26 cellular contexts compared by ENCODE assay signal in genomic region chr3:137948400-137949072, GRCh38.
"Had no signal": no experiment of that assay in that cellular context is flagged by ENCODE, and none has a peak within 500 bp of the region (broad histone marks: within the 10 kb centered on the region; RNA-seq: fewer than 3 reads in every experiment).

No MANE protein-coding gene starts in this region.

- H3K27ac ChIP-seq: ascending aorta, body of pancreas, Peyer's patch, SJSA1 had no signal

- DNase-seq: activated CD4-positive, alpha-beta T cell treated with anti-CD3 and anti-CD28 coated beads for 1 hour; activated CD4-positive, alpha-beta T cell treated with anti-CD3 and anti-CD28 coated beads, Interleukin-2, amount 10 ng/mL, durations not matched to agents 24 days and 14 days; activated CD4-positive, alpha-beta T cell treated with anti-CD3 and anti-CD28 coated beads, Interleukin-2, amount 50 U/mL, for 48 hours; activated CD8-positive, alpha-beta memory T cell treated with anti-CD3 and anti-CD28 coated beads, Interleukin-2, amount 10 ng/mL, durations not matched to agents 7 days and 5 days; activated effector memory CD4-positive, alpha-beta T cell treated with Interleukin-2 at 50 U/mL for 16 hours; activated naive CD4-positive, alpha-beta T cell; activated T-cell treated with anti-CD3 and anti-CD28 coated beads, Interleukin-2, amount 50 U/mL, for 24 hours; amniotic stem cell; body of pancreas; central memory CD4-positive, alpha-beta T cell; Karpas-422; MM.1S; NCI-H1105; NCI-H1436; NCI-H1694 treated with DMSO at 0.1 percent for 48 hours; NCI-H2081; NCI-H446; NCI-H526; NCI-H82; NK-92 treated with Interleukin-12 subunit alpha and Interleukin-12 subunit beta, amount 100 ng/mL, for 24 hours; Peyer's patch; SHP77; SW 1271 had no signal

- H3K36me3 ChIP-seq: ascending aorta, Peyer's patch, SJSA1 had no signal

- H3K9me3 ChIP-seq: ascending aorta, body of pancreas, Peyer's patch, SJSA1 had no signal

- H3K4me1 ChIP-seq: ascending aorta, body of pancreas, Peyer's patch, SJSA1 had no signal

- H3K4me3 ChIP-seq: ascending aorta, body of pancreas, K562, Peyer's patch, SJSA1 had no signal

- H3K27me3 ChIP-seq: ascending aorta, body of pancreas, Peyer's patch, SJSA1 had no signal
